In genomic region chr13:30847697-30848307, GRCh38 we compare ENCODE assay signal across 9 cellular contexts. TPM values are rescaled to one million over a fixed set of nuclear protein-coding genes. Genes with fewer than 3 reads are reported as not detected.
DNase-seq lines count a peak whose midpoint lies in the region; ATAC-seq lines count a peak whose summit lies in the region.
"Had no signal": no experiment of that assay in that cellular context is flagged by ENCODE, and none has a peak within 500 bp of the region (broad histone marks: within the 10 kb centered on the region; RNA-seq: fewer than 3 reads in every experiment).

No MANE protein-coding gene starts in this region.

- no peak overlapping the region for H2BK15ac ChIP-seq in mesendoderm (replicated peaks; ENCODE audit: low read depth)

- H3K18ac ChIP-seq in mesendoderm (ENCODE audit: low read length) = no peak overlapping the region

- no peak overlapping the region for H3K27ac ChIP-seq in mesendoderm (ENCODE audit: low read depth, low read length)

- WGBS in mesendoderm (ENCODE audit: extremely low coverage, insufficient coverage, low lambda C conversion rate) = no CpG with 5 or more reads among the region's 11 CpGs

- no peak overlapping the region for H3K23ac ChIP-seq in mesendoderm (ENCODE audit: low read length)

- H3K56ac ChIP-seq in mesendoderm (ENCODE audit: low read length) = no peak overlapping the region

- H3K79me2 ChIP-seq in mesendoderm (ENCODE audit: control insufficient read depth, insufficient read depth, low read length) = no peaks in the 10 kb centered on the region

- H3K4me3 Mint-ChIP-seq in naive thymus-derived CD8-positive, alpha-beta T cell = peak overlapping the region in 1 of 10 donors; percentile 15

- DNase-seq in AG08396 (ENCODE audit: low spot score) (peak; percentile 85), astrocyte of the hippocampus (ENCODE audit: low read depth, low spot score) (peak; percentile 95), mucosa of gallbladder (ENCODE audit: low spot score) (peak; percentile 23), cerebellum (ENCODE audit: low spot score) (no peak), mesendoderm (no peak)
- DNase-seq in naive thymus-derived CD8-positive, alpha-beta T cell = no peak
- DNase-seq: NCI-H524 treated with DMSO at 0.1 percent for 48 hours had no signal

- H3K36me3 ChIP-seq in mesendoderm (ENCODE audit: control insufficient read depth, insufficient read depth, low read length) = no peaks in the 10 kb centered on the region

- H3K4me1 ChIP-seq in mesendoderm (ENCODE audit: control insufficient read depth, low read depth, low read length) = no peaks in the 10 kb centered on the region

- peak overlapping the region in 1 of 10 donors; percentile 2 for H3K27ac Mint-ChIP-seq in naive thymus-derived CD8-positive, alpha-beta T cell

- peaks cover 0 to 7% (median under 1%) of the 10 kb centered on the region in 4 donors for H3K4me1 Mint-ChIP-seq in naive thymus-derived CD8-positive, alpha-beta T cell

- ATAC-seq in HG02610 (IDR thresholded peaks at IDR 0.05; ENCODE audit: unreplicated experiment) = peak; percentile 33
- ATAC-seq in naive thymus-derived CD8-positive, alpha-beta T cell = no peak
- no peak for ATAC-seq in HG03175 (IDR thresholded peaks at IDR 0.05; ENCODE audit: unreplicated experiment)

- no peaks in the 10 kb centered on the region for H3K27me3 ChIP-seq in mesendoderm (ENCODE audit: insufficient read depth, low read length, poor library complexity)

- no peaks in the 10 kb centered on the region for H3K79me1 ChIP-seq in mesendoderm (ENCODE audit: low read length)

- H3K27me3 Mint-ChIP-seq in naive thymus-derived CD8-positive, alpha-beta T cell = peaks cover 0 to 2% (median 0%) of the 10 kb centered on the region in 5 donors

- H3K4me3 ChIP-seq in mesendoderm (ENCODE audit: low read length) = no peak overlapping the region

- H2BK120ac ChIP-seq in mesendoderm (ENCODE audit: low read depth, low read length) = no peak overlapping the region

- no peak overlapping the region for H2AK5ac ChIP-seq in mesendoderm (ENCODE audit: low read length)

- H3K36me3 Mint-ChIP-seq in naive thymus-derived CD8-positive, alpha-beta T cell = no peaks in the 10 kb centered on the region

- H2BK5ac ChIP-seq in mesendoderm (ENCODE audit: low read length) = no peak overlapping the region

- H3K4me2 ChIP-seq in mesendoderm (ENCODE audit: low read length) = no peak overlapping the region

- H3K4ac ChIP-seq in mesendoderm (ENCODE audit: low read depth, low read length) = no peak overlapping the region

- peaks cover 0 to 2% (median 0%) of the 10 kb centered on the region in 9 donors for H3K9me3 Mint-ChIP-seq in naive thymus-derived CD8-positive, alpha-beta T cell

- no peak overlapping the region for H4K8ac ChIP-seq in mesendoderm (ENCODE audit: low read depth, low read length)

- POLR2A ChIA-PET in naive thymus-derived CD8-positive, alpha-beta T cell (lab: Charles Lee) = no interaction called here

- H3K9ac ChIP-seq in mesendoderm (ENCODE audit: low read length) = no peak overlapping the region

- H4K5ac ChIP-seq in mesendoderm (ENCODE audit: low read length) = no peak overlapping the region

RNA-seq across cellular contexts. Expression of gene MEDAG, which starts 58.3 kb away (rescaled TPM):
- 1.7 TPM for total RNA-seq in mucosa of gallbladder
- total RNA-seq in cerebellum = 0.27 TPM
- total RNA-seq in naive thymus-derived CD8-positive, alpha-beta T cell = not detected
- polyA plus RNA-seq in naive thymus-derived CD8-positive, alpha-beta T cell = not detected
- 0.27 TPM for polyA plus RNA-seq in mesendoderm (2013, experiment 1 of 2)
- 0.41 TPM for polyA plus RNA-seq in mesendoderm (2013, experiment 2 of 2)

Comparison
In these comparisons a context has a peak if more than half of its experiments do, and no peak if none do; other contexts are left out.
1. DNase-seq: peak in AG08396 (single experiment), astrocyte of the hippocampus (single experiment) and mucosa of gallbladder (single experiment); none in cerebellum (single experiment), naive thymus-derived CD8-positive, alpha-beta T cell (0 of 10) and mesendoderm (single experiment).